ENCODE assay signal across 20 cellular contexts in the genomic region with DNA sequence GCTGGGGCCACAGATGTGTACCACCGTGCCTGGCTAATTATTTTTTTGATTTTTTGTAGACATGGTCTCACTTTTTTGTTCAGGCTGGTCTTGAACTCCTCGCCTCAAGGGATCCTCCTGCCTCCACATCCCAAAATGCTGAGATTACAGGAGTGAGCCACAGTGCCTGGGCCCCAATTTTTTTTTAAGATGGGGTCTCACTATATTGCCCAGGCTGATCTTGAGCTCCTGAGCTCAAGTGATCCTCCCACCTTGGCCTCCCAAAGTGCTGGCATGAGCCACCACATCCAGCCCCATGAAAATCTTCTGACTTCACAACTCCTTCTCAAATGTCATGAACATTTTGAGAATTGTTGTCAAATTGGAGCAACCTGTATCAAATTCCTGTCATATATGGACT. TPM values are rescaled to one million over a fixed set of nuclear protein-coding genes. Genes with fewer than 3 reads are reported as not detected.
DNase-seq lines count a peak whose midpoint lies in the region; ATAC-seq, FAIRE-seq and TF ChIP-seq lines count a peak whose summit lies in the region.
"Had no signal": no experiment of that assay in that cellular context is flagged by ENCODE, and none has a peak within 500 bp of the region (broad histone marks: within the 10 kb centered on the region; RNA-seq: fewer than 3 reads in every experiment).

No MANE protein-coding gene starts in this region.

- peaks cover 1 to 8% of the 10 kb centered on the region in 2 experiments; a peak in 3 of 5 replicates for H3K36me3 ChIP-seq in HepG2 (replicated peaks in 1 of 2; ENCODE audit: control insufficient read depth in 1 of 2, insufficient read depth in 2 of 2, low read length in 2 of 2)
- H3K36me3 ChIP-seq in right lobe of liver = peaks cover 0 to 6% (median 0%) of the 10 kb centered on the region in 4 donors
- peaks cover 6% of the 10 kb centered on the region for H3K36me3 ChIP-seq in neural progenitor cell

- H3K4me1 ChIP-seq in HepG2 (ENCODE audit: insufficient read depth, low read length) (peaks cover 48% of the 10 kb centered on the region), right lobe of liver (peaks cover 0 to 28% (median 8%) of the 10 kb centered on the region in 4 donors), neural progenitor cell (peaks cover 11% of the 10 kb centered on the region)

- peak overlapping the region; percentile 22 for H3K4me3 Mint-ChIP-seq in activated T-helper 1 cell treated with anti-CD3 and anti-CD28 coated beads, Interleukin-12 subunit alpha, Interleukin-12 subunit beta, Interleukin-2, Interleukin-4 antibody, amounts not matched to agents 30 ng/mL and 10 ng/mL and 1 ng/mL, durations not matched to agents 14 hours and 24 hours and 36 hours
- peak overlapping the region; percentile 35 for H3K4me3 Mint-ChIP-seq in neural progenitor cell
- no peak overlapping the region for H3K4me3 Mint-ChIP-seq in osteocyte (ENCODE audit: unreplicated experiment)

- no peaks in the 10 kb centered on the region for H3K27me3 Mint-ChIP-seq in activated T-helper 1 cell treated with anti-CD3 and anti-CD28 coated beads, Interleukin-12 subunit alpha, Interleukin-12 subunit beta, Interleukin-2, Interleukin-4 antibody, amounts not matched to agents 30 ng/mL and 10 ng/mL and 1 ng/mL, durations not matched to agents 14 hours and 24 hours and 36 hours (ENCODE audit: insufficient read depth)
- H3K27me3 Mint-ChIP-seq in neural progenitor cell (ENCODE audit: insufficient read depth, low read depth) (peaks cover 2% of the 10 kb centered on the region), osteocyte (ENCODE audit: unreplicated experiment) (no peaks in the 10 kb centered on the region)

- POLR2A ChIA-PET in HepG2 (lab: Yijun Ruan, JAX) = no interaction called here

- intact Hi-C loops in HepG2 (cut with micrococcal nuclease; ENCODE audit: unreplicated experiment) = no loop called here
- intact Hi-C loops in right lobe of liver (cut with DNase I) = no loop called here
- intact Hi-C loops in activated T-helper 1 cell treated with anti-CD3 and anti-CD28 coated beads, Interleukin-12 subunit alpha, Interleukin-12 subunit beta, Interleukin-2, Interleukin-4 antibody, amounts not matched to agents 30 ng/mL and 10 ng/mL and 1 ng/mL, durations not matched to agents 14 hours and 24 hours and 36 hours (cut with micrococcal nuclease) = no loop called here

- H3K9me3 ChIP-seq in HepG2 (ENCODE audit: low read length) (no peaks in the 10 kb centered on the region), right lobe of liver (no peaks in the 10 kb centered on the region), neural progenitor cell (ENCODE audit: low read depth) (no peaks in the 10 kb centered on the region)

- FAIRE-seq in HepG2 (lab: Jason Lieb, UNC) = no peak

- H4K20me1 ChIP-seq in HepG2 (ENCODE audit: insufficient read depth, low read length) (no peaks in the 10 kb centered on the region), neural progenitor cell (ENCODE audit: low read depth) (peaks cover 22% of the 10 kb centered on the region)

- WGBS in HepG2 (ENCODE audit: low lambda C conversion rate) = 94% methylated on average over 2 of the region's 2 CpGs
- 100% methylated on average over 2 of the region's 2 CpGs for WGBS in right lobe of liver (ENCODE audit: insufficient coverage, low coverage, low lambda C conversion rate, missing lambda C conversion rate)

- no peak for DNase-seq in HepG2 (ENCODE audit: low spot score)
- DNase-seq in right lobe of liver = no peak
- DNase-seq in activated T-helper 1 cell treated with anti-CD3 and anti-CD28 coated beads, Interleukin-12 subunit alpha, Interleukin-12 subunit beta, Interleukin-2, Interleukin-4 antibody, amounts not matched to agents 30 ng/mL and 10 ng/mL and 1 ng/mL, durations not matched to agents 14 hours and 24 hours and 36 hours (ENCODE audit: low spot score) = no peak
- no peak for DNase-seq in neural progenitor cell (ENCODE audit: low spot score)
- DNase-seq in osteocyte (ENCODE audit: extremely low spot score, unreplicated experiment) = no peak
- DNase-seq in activated T-cell treated with anti-CD3 and anti-CD28 coated beads for 4 hours = no peak
- DNase-seq: ACHN, AML-193, Calu3, DMS53, GOT3, KG1, NCI-H1048, NCI-H1436 treated with DMSO at 0.1 percent for 48 hours, NCI-H2029 treated with DMSO at 0.1 percent for 48 hours, NCI-H510A, NCI-H774, PC-3 had no signal

- H2AFZ ChIP-seq in HepG2 (ENCODE audit: low read length) (no peak overlapping the region), neural progenitor cell (replicated peaks) (no peak overlapping the region)

- no peaks in the 10 kb centered on the region; a peak in 2 of 5 replicates for H3K27me3 ChIP-seq in HepG2 (ENCODE audit: control insufficient read depth in 1 of 2, insufficient read depth in 2 of 2, low read length in 2 of 2)
- H3K27me3 ChIP-seq in right lobe of liver = no peaks in the 10 kb centered on the region
- no peaks in the 10 kb centered on the region for H3K27me3 ChIP-seq in neural progenitor cell

- H3K79me2 ChIP-seq in HepG2 (ENCODE audit: insufficient read depth, low read length) = peaks cover 50% of the 10 kb centered on the region
- H3K79me2 ChIP-seq in neural progenitor cell (ENCODE audit: low read depth) = peaks cover 52% of the 10 kb centered on the region

- no peak for ATAC-seq in HepG2
- ATAC-seq in right lobe of liver = no peak
- ATAC-seq: PC-3 had no signal

- no peak overlapping the region for H3K4me3 ChIP-seq in HepG2 (replicated peaks in 1 of 3; ENCODE audit: insufficient read depth in 1 of 3, low read depth in 2 of 3, low read length in 3 of 3)
- no peak overlapping the region for H3K4me3 ChIP-seq in right lobe of liver
- H3K4me3 ChIP-seq in neural progenitor cell = no peak overlapping the region

- no peak overlapping the region for H3K9ac ChIP-seq in HepG2 (ENCODE audit: insufficient read depth, low read depth, low read length)
- H3K9ac ChIP-seq in neural progenitor cell = no peak overlapping the region

- TF ChIP-seq RAD21 in HepG2 (CRISPR knock-in tag; IDR thresholded peaks at IDR 0.05) = no peak

- no peak for TF ChIP-seq EP300 in HepG2 (IDR thresholded peaks at IDR 0.05; ENCODE audit: low read depth in 2 of 2, low read length in 2 of 2)
- TF ChIP-seq EP300 in HepG2 (CRISPR knock-in tag; IDR thresholded peaks at IDR 0.05; ENCODE audit: borderline replicate concordance) = no peak

- no TSS peak for BruUV-seq in HepG2 (replicated peaks; lab: Mats Ljungman, UMichigan)

- in situ Hi-C loops in HepG2 (cut with HindIII; ENCODE audit: extremely low pct_ligation_motif_present, low pct_unique_long_range_greater_than_20kb) = no loop called here

- peaks cover 36% of the 10 kb centered on the region for H3K36me3 Mint-ChIP-seq in activated T-helper 1 cell treated with anti-CD3 and anti-CD28 coated beads, Interleukin-12 subunit alpha, Interleukin-12 subunit beta, Interleukin-2, Interleukin-4 antibody, amounts not matched to agents 30 ng/mL and 10 ng/mL and 1 ng/mL, durations not matched to agents 14 hours and 24 hours and 36 hours (ENCODE audit: low read depth)
- H3K36me3 Mint-ChIP-seq in neural progenitor cell = peaks cover 10% of the 10 kb centered on the region
- peaks cover 7% of the 10 kb centered on the region for H3K36me3 Mint-ChIP-seq in osteocyte (ENCODE audit: unreplicated experiment)

- H3K9me3 Mint-ChIP-seq in activated T-helper 1 cell treated with anti-CD3 and anti-CD28 coated beads, Interleukin-12 subunit alpha, Interleukin-12 subunit beta, Interleukin-2, Interleukin-4 antibody, amounts not matched to agents 30 ng/mL and 10 ng/mL and 1 ng/mL, durations not matched to agents 14 hours and 24 hours and 36 hours = no peaks in the 10 kb centered on the region
- peaks cover 10% of the 10 kb centered on the region for H3K9me3 Mint-ChIP-seq in neural progenitor cell
- H3K9me3 Mint-ChIP-seq in osteocyte (ENCODE audit: unreplicated experiment) = no peaks in the 10 kb centered on the region

- H3F3A ChIP-seq in neural progenitor cell (ENCODE audit: low read depth) = peaks cover 54% of the 10 kb centered on the region

- no peak overlapping the region for H3K27ac ChIP-seq in HepG2 (ENCODE audit: extremely low read length, insufficient read depth, low read length)
- H3K27ac ChIP-seq in right lobe of liver = no peak overlapping the region
- H3K27ac ChIP-seq in neural progenitor cell = no peak overlapping the region

- no peak for TF ChIP-seq POLR2A in HepG2 (IDR thresholded peaks at IDR 0.05; ENCODE audit: insufficient read depth in 1 of 2, low read depth in 2 of 2, low read length in 2 of 2)
- TF ChIP-seq POLR2A in right lobe of liver (IDR thresholded peaks at IDR 0.05) = no peak

- no peak overlapping the region for H3K27ac Mint-ChIP-seq in activated T-helper 1 cell treated with anti-CD3 and anti-CD28 coated beads, Interleukin-12 subunit alpha, Interleukin-12 subunit beta, Interleukin-2, Interleukin-4 antibody, amounts not matched to agents 30 ng/mL and 10 ng/mL and 1 ng/mL, durations not matched to agents 14 hours and 24 hours and 36 hours
- H3K27ac Mint-ChIP-seq in neural progenitor cell (no peak overlapping the region), osteocyte (ENCODE audit: unreplicated experiment) (no peak overlapping the region)

- CTCF ChIA-PET in HepG2 (lab: Yijun Ruan, JAX; ENCODE audit: low intra/inter-chr PET ratio, low total read pairs) = no interaction called here

- TF ChIP-seq CTCF in HepG2 (CRISPR knock-in tag; IDR thresholded peaks at IDR 0.05) (no peak), right lobe of liver (IDR thresholded peaks at IDR 0.05) (no peak), neural progenitor cell (IDR thresholded peaks at IDR 0.05) (no peak), osteocyte (IDR thresholded peaks at IDR 0.05) (no peak)

- H3K4me2 ChIP-seq in HepG2 (ENCODE audit: low read depth, low read length) (no peak overlapping the region), neural progenitor cell (no peak overlapping the region)

- peaks cover 40% of the 10 kb centered on the region for H3K4me1 Mint-ChIP-seq in activated T-helper 1 cell treated with anti-CD3 and anti-CD28 coated beads, Interleukin-12 subunit alpha, Interleukin-12 subunit beta, Interleukin-2, Interleukin-4 antibody, amounts not matched to agents 30 ng/mL and 10 ng/mL and 1 ng/mL, durations not matched to agents 14 hours and 24 hours and 36 hours (ENCODE audit: low read depth)
- H3K4me1 Mint-ChIP-seq in neural progenitor cell (peaks cover 40% of the 10 kb centered on the region), osteocyte (ENCODE audit: unreplicated experiment) (peaks cover 41% of the 10 kb centered on the region)

RNA-seq across cellular contexts. Expression of gene ANKRD54, which starts 2.3 kb away (rescaled TPM):
- 31.9 and 33.6 TPM in 2 replicates for total RNA-seq in HepG2 (2016; rRNA removed; fragmentation: Illumina TruSeq; extraction: Trizol)
- 14.6 and 15.2 TPM in 2 replicates for total RNA-seq in HepG2 (2016; cell fraction: cytosol; rRNA removed; fragmentation: Illumina TruSeq; extraction: Trizol; ENCODE audit: low read depth)
- 27.3 and 32.7 TPM in 2 replicates for total RNA-seq in HepG2 (2016; cell fraction: insoluble cytoplasmic fraction; rRNA removed; fragmentation: Illumina TruSeq; extraction: Trizol)
- 29.4 and 34.6 TPM in 2 replicates for total RNA-seq in HepG2 (2016; cell fraction: membrane; rRNA removed; fragmentation: Illumina TruSeq; extraction: Trizol)
- total RNA-seq in HepG2 (2016; cell fraction: nucleus; rRNA removed; fragmentation: Illumina TruSeq; extraction: Trizol) = 20.7 and 24.5 TPM in 2 replicates
- polyA plus RNA-seq in HepG2 (2011; rRNA removed) = 28.5 and 33.1 TPM in 2 replicates
- polyA plus RNA-seq in HepG2 (2011; cell fraction: cytosol; rRNA removed) = 17.8 and 30.6 TPM in 2 replicates
- 64.2 and 84.7 TPM in 2 replicates for polyA plus RNA-seq in HepG2 (2011; cell fraction: nucleus; rRNA removed)
- 14.5 and 14.8 TPM in 2 replicates for polyA plus RNA-seq in HepG2 (2012)
- 12.7 and 16.5 TPM in 2 replicates for polyA plus RNA-seq in HepG2 (2016; cell fraction: cytosol; fragmentation: Illumina TruSeq; extraction: Trizol; ENCODE audit: low read depth)
- 32.6 and 37.8 TPM in 2 replicates for polyA plus RNA-seq in HepG2 (2016; cell fraction: insoluble cytoplasmic fraction; fragmentation: Illumina TruSeq; extraction: Trizol; ENCODE audit: low read depth)
- 25.4 and 26.8 TPM in 2 replicates for polyA plus RNA-seq in HepG2 (2016; cell fraction: membrane; fragmentation: Illumina TruSeq; extraction: Trizol; ENCODE audit: low read depth)
- 46.2 and 51.6 TPM in 2 replicates for polyA plus RNA-seq in HepG2 (2016; cell fraction: nucleus; fragmentation: Illumina TruSeq; extraction: Trizol; ENCODE audit: insufficient read depth, low read depth)
- polyA minus RNA-seq in HepG2 (2011; rRNA and poly(A)+ RNA removed; ENCODE audit: low replicate concordance) = 44.8 and 54.2 TPM in 2 replicates
- 12.0 and 15.7 TPM in 2 replicates for polyA minus RNA-seq in HepG2 (2011; cell fraction: cytosol; rRNA and poly(A)+ RNA removed)
- polyA minus RNA-seq in HepG2 (2011; cell fraction: nucleus; rRNA and poly(A)+ RNA removed) = 13.5 and 14.0 TPM in 2 replicates
- 10 to 100 TPM in 2 of 6 experiments, 1 to 10 TPM in 4; 7.3 to 20.7 (median 9.7) TPM for total RNA-seq in right lobe of liver
- 29.9 and 30.1 TPM in 2 replicates for total RNA-seq in activated T-helper 1 cell treated with anti-CD3 and anti-CD28 coated beads, Interleukin-12 subunit alpha, Interleukin-12 subunit beta, Interleukin-2, Interleukin-4 antibody, amounts not matched to agents 30 ng/mL and 10 ng/mL and 1 ng/mL, durations not matched to agents 14 hours and 24 hours and 36 hours
- total RNA-seq in neural progenitor cell (ENCODE audit: low replicate concordance) = 18.4 and 21.2 TPM in 2 replicates
- total RNA-seq in osteocyte = 18.1 and 20.4 TPM in 2 replicates

RNA-seq across cellular contexts. Expression of gene EIF3L, which starts 2.8 kb away (rescaled TPM):
- 514 and 695 TPM in 2 replicates for total RNA-seq in HepG2 (2016; rRNA removed; fragmentation: Illumina TruSeq; extraction: Trizol)
- 243 and 303 TPM in 2 replicates for total RNA-seq in HepG2 (2016; cell fraction: cytosol; rRNA removed; fragmentation: Illumina TruSeq; extraction: Trizol; ENCODE audit: low read depth)
- total RNA-seq in HepG2 (2016; cell fraction: insoluble cytoplasmic fraction; rRNA removed; fragmentation: Illumina TruSeq; extraction: Trizol) = 490 and 695 TPM in 2 replicates
- total RNA-seq in HepG2 (2016; cell fraction: membrane; rRNA removed; fragmentation: Illumina TruSeq; extraction: Trizol) = 762 and 870 TPM in 2 replicates
- total RNA-seq in HepG2 (2016; cell fraction: nucleus; rRNA removed; fragmentation: Illumina TruSeq; extraction: Trizol) = 260 and 289 TPM in 2 replicates
- polyA plus RNA-seq in HepG2 (2011; rRNA removed) = 731 and 793 TPM in 2 replicates
- polyA plus RNA-seq in HepG2 (2011; cell fraction: cytosol; rRNA removed) = 709 and 837 TPM in 2 replicates
- polyA plus RNA-seq in HepG2 (2011; cell fraction: nucleus; rRNA removed) = 198 TPM in 2 replicates
- 793 and 993 TPM in 2 replicates for polyA plus RNA-seq in HepG2 (2012)
- 256 and 328 TPM in 2 replicates for polyA plus RNA-seq in HepG2 (2016; cell fraction: cytosol; fragmentation: Illumina TruSeq; extraction: Trizol; ENCODE audit: low read depth)
- 558 and 645 TPM in 2 replicates for polyA plus RNA-seq in HepG2 (2016; cell fraction: insoluble cytoplasmic fraction; fragmentation: Illumina TruSeq; extraction: Trizol; ENCODE audit: low read depth)
- polyA plus RNA-seq in HepG2 (2016; cell fraction: membrane; fragmentation: Illumina TruSeq; extraction: Trizol; ENCODE audit: low read depth) = 640 and 832 TPM in 2 replicates
- polyA plus RNA-seq in HepG2 (2016; cell fraction: nucleus; fragmentation: Illumina TruSeq; extraction: Trizol; ENCODE audit: insufficient read depth, low read depth) = 328 and 345 TPM in 2 replicates
- 689 and 781 TPM in 2 replicates for polyA minus RNA-seq in HepG2 (2011; rRNA and poly(A)+ RNA removed; ENCODE audit: low replicate concordance)
- polyA minus RNA-seq in HepG2 (2011; cell fraction: cytosol; rRNA and poly(A)+ RNA removed) = 221 and 268 TPM in 2 replicates
- polyA minus RNA-seq in HepG2 (2011; cell fraction: nucleus; rRNA and poly(A)+ RNA removed) = 133 and 175 TPM in 2 replicates
- total RNA-seq in right lobe of liver = 100 to 1,000 TPM; 117 to 200 (median 164) TPM
- total RNA-seq in activated T-helper 1 cell treated with anti-CD3 and anti-CD28 coated beads, Interleukin-12 subunit alpha, Interleukin-12 subunit beta, Interleukin-2, Interleukin-4 antibody, amounts not matched to agents 30 ng/mL and 10 ng/mL and 1 ng/mL, durations not matched to agents 14 hours and 24 hours and 36 hours = 433 and 441 TPM in 2 replicates
- 904 and 971 TPM in 2 replicates for total RNA-seq in neural progenitor cell (ENCODE audit: low replicate concordance)
- 435 and 452 TPM in 2 replicates for total RNA-seq in osteocyte

RNA-seq across cellular contexts. Expression of gene GALR3, which starts 23.3 kb away (rescaled TPM):
- total RNA-seq in HepG2 (2016; rRNA removed; fragmentation: Illumina TruSeq; extraction: Trizol) = not detected in 2 replicates
- total RNA-seq in HepG2 (2016; cell fraction: cytosol; rRNA removed; fragmentation: Illumina TruSeq; extraction: Trizol; ENCODE audit: low read depth) = not detected in 2 replicates
- 0.15 TPM in 1 of 2 replicates, not detected in the other for total RNA-seq in HepG2 (2016; cell fraction: insoluble cytoplasmic fraction; rRNA removed; fragmentation: Illumina TruSeq; extraction: Trizol)
- total RNA-seq in HepG2 (2016; cell fraction: membrane; rRNA removed; fragmentation: Illumina TruSeq; extraction: Trizol) = not detected in 2 replicates
- total RNA-seq in HepG2 (2016; cell fraction: nucleus; rRNA removed; fragmentation: Illumina TruSeq; extraction: Trizol) = not detected in 2 replicates
- polyA plus RNA-seq in HepG2 (2011; rRNA removed) = 0.05 and 0.13 TPM in 2 replicates
- 0.06 and 0.12 TPM in 2 replicates for polyA plus RNA-seq in HepG2 (2011; cell fraction: cytosol; rRNA removed)
- 1.1 and 1.7 TPM in 2 replicates for polyA plus RNA-seq in HepG2 (2011; cell fraction: nucleus; rRNA removed)
- not detected in 2 replicates for polyA plus RNA-seq in HepG2 (2012)
- 0.11 TPM in 1 of 2 replicates, not detected in the other for polyA plus RNA-seq in HepG2 (2016; cell fraction: cytosol; fragmentation: Illumina TruSeq; extraction: Trizol; ENCODE audit: low read depth)
- polyA plus RNA-seq in HepG2 (2016; cell fraction: insoluble cytoplasmic fraction; fragmentation: Illumina TruSeq; extraction: Trizol; ENCODE audit: low read depth) = not detected in 2 replicates
- polyA plus RNA-seq in HepG2 (2016; cell fraction: membrane; fragmentation: Illumina TruSeq; extraction: Trizol; ENCODE audit: low read depth) = not detected in 2 replicates
- polyA plus RNA-seq in HepG2 (2016; cell fraction: nucleus; fragmentation: Illumina TruSeq; extraction: Trizol; ENCODE audit: insufficient read depth, low read depth) = not detected in 2 replicates
- 1.8 TPM in 1 of 2 replicates, not detected in the other for polyA minus RNA-seq in HepG2 (2011; rRNA and poly(A)+ RNA removed; ENCODE audit: low replicate concordance)
- polyA minus RNA-seq in HepG2 (2011; cell fraction: cytosol; rRNA and poly(A)+ RNA removed) = not detected in 2 replicates
- 0.77 TPM in 1 of 2 replicates, not detected in the other for polyA minus RNA-seq in HepG2 (2011; cell fraction: nucleus; rRNA and poly(A)+ RNA removed)
- under 1 TPM in 2 of 6 experiments, not detected in 4; 0.29 to 0.83 TPM for total RNA-seq in right lobe of liver
- 0.24 TPM in 1 of 2 replicates, not detected in the other for total RNA-seq in activated T-helper 1 cell treated with anti-CD3 and anti-CD28 coated beads, Interleukin-12 subunit alpha, Interleukin-12 subunit beta, Interleukin-2, Interleukin-4 antibody, amounts not matched to agents 30 ng/mL and 10 ng/mL and 1 ng/mL, durations not matched to agents 14 hours and 24 hours and 36 hours
- total RNA-seq in neural progenitor cell (ENCODE audit: low replicate concordance) = 0.37 TPM in 1 of 2 replicates, not detected in the other
- 0.48 and 0.63 TPM in 2 replicates for total RNA-seq in osteocyte
- total RNA-seq: M059J, PC-3, SK-MEL-5 had no signal

RNA-seq across cellular contexts. Expression of gene GCAT, which starts 38.7 kb away (rescaled TPM):
- total RNA-seq in HepG2 (2016; rRNA removed; fragmentation: Illumina TruSeq; extraction: Trizol) (50.3 and 56.8 TPM in 2 replicates), right lobe of liver (10 to 100 TPM; 21.9 to 43.0 (median 29.8) TPM), neural progenitor cell (ENCODE audit: low replicate concordance) (21.2 and 25.1 TPM in 2 replicates), osteocyte (33.4 and 38.0 TPM in 2 replicates)
- 23.1 and 31.8 TPM in 2 replicates for total RNA-seq in HepG2 (2016; cell fraction: cytosol; rRNA removed; fragmentation: Illumina TruSeq; extraction: Trizol; ENCODE audit: low read depth)
- 52.6 and 58.0 TPM in 2 replicates for total RNA-seq in HepG2 (2016; cell fraction: insoluble cytoplasmic fraction; rRNA removed; fragmentation: Illumina TruSeq; extraction: Trizol)
- total RNA-seq in HepG2 (2016; cell fraction: membrane; rRNA removed; fragmentation: Illumina TruSeq; extraction: Trizol) = 32.9 and 38.6 TPM in 2 replicates
- total RNA-seq in HepG2 (2016; cell fraction: nucleus; rRNA removed; fragmentation: Illumina TruSeq; extraction: Trizol) = 22.7 and 25.7 TPM in 2 replicates
- polyA plus RNA-seq in HepG2 (2011; rRNA removed) = 24.6 and 28.0 TPM in 2 replicates
- polyA plus RNA-seq in HepG2 (2011; cell fraction: cytosol; rRNA removed) = 15.8 and 37.3 TPM in 2 replicates
- polyA plus RNA-seq in HepG2 (2011; cell fraction: nucleus; rRNA removed) = 35.2 and 54.6 TPM in 2 replicates
- 10.3 and 20.4 TPM in 2 replicates for polyA plus RNA-seq in HepG2 (2012)
- polyA plus RNA-seq in HepG2 (2016; cell fraction: cytosol; fragmentation: Illumina TruSeq; extraction: Trizol; ENCODE audit: low read depth) = 22.8 and 31.3 TPM in 2 replicates
- 55.4 and 57.3 TPM in 2 replicates for polyA plus RNA-seq in HepG2 (2016; cell fraction: insoluble cytoplasmic fraction; fragmentation: Illumina TruSeq; extraction: Trizol; ENCODE audit: low read depth)
- polyA plus RNA-seq in HepG2 (2016; cell fraction: membrane; fragmentation: Illumina TruSeq; extraction: Trizol; ENCODE audit: low read depth) = 28.0 and 32.8 TPM in 2 replicates
- 37.4 and 40.9 TPM in 2 replicates for polyA plus RNA-seq in HepG2 (2016; cell fraction: nucleus; fragmentation: Illumina TruSeq; extraction: Trizol; ENCODE audit: insufficient read depth, low read depth)
- polyA minus RNA-seq in HepG2 (2011; rRNA and poly(A)+ RNA removed; ENCODE audit: low replicate concordance) = 8.3 and 44.9 TPM in 2 replicates
- polyA minus RNA-seq in HepG2 (2011; cell fraction: cytosol; rRNA and poly(A)+ RNA removed) = 21.9 and 27.6 TPM in 2 replicates
- polyA minus RNA-seq in HepG2 (2011; cell fraction: nucleus; rRNA and poly(A)+ RNA removed) = 18.2 TPM in 2 replicates
- total RNA-seq in activated T-helper 1 cell treated with anti-CD3 and anti-CD28 coated beads, Interleukin-12 subunit alpha, Interleukin-12 subunit beta, Interleukin-2, Interleukin-4 antibody, amounts not matched to agents 30 ng/mL and 10 ng/mL and 1 ng/mL, durations not matched to agents 14 hours and 24 hours and 36 hours = 28.5 and 28.9 TPM in 2 replicates

RNA-seq across cellular contexts. Expression of gene MICALL1, which starts 59.7 kb away (rescaled TPM):
- 10.2 and 10.6 TPM in 2 replicates for total RNA-seq in HepG2 (2016; rRNA removed; fragmentation: Illumina TruSeq; extraction: Trizol)
- total RNA-seq in HepG2 (2016; cell fraction: cytosol; rRNA removed; fragmentation: Illumina TruSeq; extraction: Trizol; ENCODE audit: low read depth) = 3.4 and 3.8 TPM in 2 replicates
- total RNA-seq in HepG2 (2016; cell fraction: insoluble cytoplasmic fraction; rRNA removed; fragmentation: Illumina TruSeq; extraction: Trizol) = 9.0 and 10.7 TPM in 2 replicates
- 13.1 and 14.5 TPM in 2 replicates for total RNA-seq in HepG2 (2016; cell fraction: membrane; rRNA removed; fragmentation: Illumina TruSeq; extraction: Trizol)
- 7.8 and 8.7 TPM in 2 replicates for total RNA-seq in HepG2 (2016; cell fraction: nucleus; rRNA removed; fragmentation: Illumina TruSeq; extraction: Trizol)
- polyA plus RNA-seq in HepG2 (2011; rRNA removed) = 7.6 and 10.2 TPM in 2 replicates
- 6.7 and 7.5 TPM in 2 replicates for polyA plus RNA-seq in HepG2 (2011; cell fraction: cytosol; rRNA removed)
- polyA plus RNA-seq in HepG2 (2011; cell fraction: nucleus; rRNA removed) = 20.3 and 21.4 TPM in 2 replicates
- 6.6 and 10.9 TPM in 2 replicates for polyA plus RNA-seq in HepG2 (2012)
- 4.2 and 4.5 TPM in 2 replicates for polyA plus RNA-seq in HepG2 (2016; cell fraction: cytosol; fragmentation: Illumina TruSeq; extraction: Trizol; ENCODE audit: low read depth)
- polyA plus RNA-seq in HepG2 (2016; cell fraction: insoluble cytoplasmic fraction; fragmentation: Illumina TruSeq; extraction: Trizol; ENCODE audit: low read depth) = 11.5 and 15.1 TPM in 2 replicates
- 12.2 and 15.3 TPM in 2 replicates for polyA plus RNA-seq in HepG2 (2016; cell fraction: membrane; fragmentation: Illumina TruSeq; extraction: Trizol; ENCODE audit: low read depth)
- 14.0 and 21.3 TPM in 2 replicates for polyA plus RNA-seq in HepG2 (2016; cell fraction: nucleus; fragmentation: Illumina TruSeq; extraction: Trizol; ENCODE audit: insufficient read depth, low read depth)
- 20.1 and 35.6 TPM in 2 replicates for polyA minus RNA-seq in HepG2 (2011; rRNA and poly(A)+ RNA removed; ENCODE audit: low replicate concordance)
- polyA minus RNA-seq in HepG2 (2011; cell fraction: cytosol; rRNA and poly(A)+ RNA removed) = 11.8 and 17.0 TPM in 2 replicates
- 8.9 and 10.7 TPM in 2 replicates for polyA minus RNA-seq in HepG2 (2011; cell fraction: nucleus; rRNA and poly(A)+ RNA removed)
- 10 to 100 TPM in 3 of 6 experiments, 1 to 10 TPM in 3; 6.5 to 19.0 (median 10.3) TPM for total RNA-seq in right lobe of liver
- 27.3 and 31.1 TPM in 2 replicates for total RNA-seq in activated T-helper 1 cell treated with anti-CD3 and anti-CD28 coated beads, Interleukin-12 subunit alpha, Interleukin-12 subunit beta, Interleukin-2, Interleukin-4 antibody, amounts not matched to agents 30 ng/mL and 10 ng/mL and 1 ng/mL, durations not matched to agents 14 hours and 24 hours and 36 hours
- 5.0 and 14.3 TPM in 2 replicates for total RNA-seq in neural progenitor cell (ENCODE audit: low replicate concordance)
- 51.2 and 56.6 TPM in 2 replicates for total RNA-seq in osteocyte
